Comparison of ENCODE assay signal across 3 cellular contexts in genomic region chr12:44960856-44961255, GRCh38.
TF ChIP-seq lines count a peak whose summit lies in the region.

No MANE protein-coding gene starts in this region.

TF ChIP-seq in SK-N-SH treated with all-trans-retinoic acid at 6 μM for 48 hours, 23 proteins besides CTCF, POLR2A, EP300 and RAD21 (continued from another document):
- TF ChIP-seq SNAI2 (CRISPR knock-in tag; IDR thresholded peaks at IDR 0.05) (no peak), ZNF565 (CRISPR knock-in tag; conservative IDR thresholded peaks at IDR 0.05; ENCODE audit: low read depth) (no peak), ESRRG (CRISPR knock-in tag; IDR thresholded peaks at IDR 0.05) (no peak), POU6F1 (CRISPR knock-in tag; IDR thresholded peaks at IDR 0.05; ENCODE audit: borderline replicate concordance, low read depth) (no peak), RARB (CRISPR knock-in tag; IDR thresholded peaks at IDR 0.05) (no peak), OSR1 (CRISPR knock-in tag; IDR thresholded peaks at IDR 0.05) (no peak), ZFP30 (CRISPR knock-in tag; IDR thresholded peaks at IDR 0.05) (no peak), PATZ1 (CRISPR knock-in tag; IDR thresholded peaks at IDR 0.05; ENCODE audit: borderline replicate concordance) (no peak), TCF4 (CRISPR knock-in tag; IDR thresholded peaks at IDR 0.05; ENCODE audit: borderline replicate concordance) (no peak), CREB5 (CRISPR knock-in tag; IDR thresholded peaks at IDR 0.05; ENCODE audit: low read depth) (no peak), ARNTL (CRISPR knock-in tag; IDR thresholded peaks at IDR 0.05; ENCODE audit: borderline replicate concordance, low read depth) (no peak)

TF ChIP-seq in SK-N-SH, 30 proteins besides CTCF, POLR2A, EP300 and RAD21:
- TF ChIP-seq PBX3 (IDR thresholded peaks at IDR 0.05) = no peak
- TF ChIP-seq MXI1 (IDR thresholded peaks at IDR 0.05; ENCODE audit: low read depth, low read length) = no peak
- no peak for TF ChIP-seq JUND (IDR thresholded peaks at IDR 0.05)
- no peak for TF ChIP-seq FOXJ3 (CRISPR knock-in tag; IDR thresholded peaks at IDR 0.05)
- TF ChIP-seq ZBTB33 (IDR thresholded peaks at IDR 0.05; ENCODE audit: borderline replicate concordance, low read depth) = no peak
- TF ChIP-seq USF2 (IDR thresholded peaks at IDR 0.05; ENCODE audit: borderline replicate concordance, low read depth, low read length) = no peak
- no peak for TF ChIP-seq REST (IDR thresholded peaks at IDR 0.05; ENCODE audit: low read depth, low read length)
- TF ChIP-seq RFX5 (IDR thresholded peaks at IDR 0.05; ENCODE audit: low read length) = no peak
- no peak for TF ChIP-seq SMC3 (IDR thresholded peaks at IDR 0.05; ENCODE audit: low read depth, low read length)
- no peak for TF ChIP-seq NFIC (IDR thresholded peaks at IDR 0.05; ENCODE audit: borderline replicate concordance)
- no peak for TF ChIP-seq FOXM1 (IDR thresholded peaks at IDR 0.05; ENCODE audit: low read depth)
- TF ChIP-seq USF1 (IDR thresholded peaks at IDR 0.05; ENCODE audit: borderline replicate concordance, low read depth) = no peak
- no peak for TF ChIP-seq YY1 (IDR thresholded peaks at IDR 0.05; ENCODE audit: low read depth)
- no peak for TF ChIP-seq EZH2phosphoT487 (IDR thresholded peaks at IDR 0.05; ENCODE audit: borderline replicate concordance, low read depth)
- TF ChIP-seq RCOR1 (IDR thresholded peaks at IDR 0.05; ENCODE audit: low read length) = no peak
- no peak for TF ChIP-seq TCF12 (IDR thresholded peaks at IDR 0.05)
TF ChIP-seq in SK-N-SH: peak in this region for 0.

TF ChIP-seq in K562, 482 proteins besides CTCF, POLR2A, EP300 and RAD21 (continued from another document):
- TF ChIP-seq GMEB1 (CRISPR knock-in tag; IDR thresholded peaks at IDR 0.05) = no peak
- TF ChIP-seq SETDB1 (IDR thresholded peaks at IDR 0.05; ENCODE audit: low read length) = no peak
- TF ChIP-seq PURB (CRISPR knock-in tag; IDR thresholded peaks at IDR 0.05; ENCODE audit: low read depth) = no peak
- no peak for TF ChIP-seq ZNF431 (CRISPR knock-in tag; IDR thresholded peaks at IDR 0.05)
- no peak for TF ChIP-seq ZNF3 (CRISPR knock-in tag; IDR thresholded peaks at IDR 0.05)
- no peak for TF ChIP-seq ZNF57 (CRISPR knock-in tag; IDR thresholded peaks at IDR 0.05)
- no peak for TF ChIP-seq ZNF232 (CRISPR knock-in tag; IDR thresholded peaks at IDR 0.05)
- TF ChIP-seq EP400 (IDR thresholded peaks at IDR 0.05) = no peak
- no peak for TF ChIP-seq TOE1 (IDR thresholded peaks at IDR 0.05; ENCODE audit: borderline replicate concordance)
- no peak for TF ChIP-seq TOE1 (CRISPR knock-in tag; IDR thresholded peaks at IDR 0.05; ENCODE audit: borderline replicate concordance, low read depth)
- TF ChIP-seq CBFB (CRISPR knock-in tag; IDR thresholded peaks at IDR 0.05) = no peak
- TF ChIP-seq E2F5 (CRISPR knock-in tag; IDR thresholded peaks at IDR 0.05) = no peak
- TF ChIP-seq NFE2L1 (tag; IDR thresholded peaks at IDR 0.05; ENCODE audit: borderline replicate concordance, low read depth) = no peak
- TF ChIP-seq BRD9 (IDR thresholded peaks at IDR 0.05; ENCODE audit: low read depth, partially characterized antibody) = no peak
- no peak for TF ChIP-seq EWSR1 (IDR thresholded peaks at IDR 0.05; ENCODE audit: borderline replicate concordance, low read depth, partially characterized antibody)
- TF ChIP-seq ZNF395 (CRISPR knock-in tag; IDR thresholded peaks at IDR 0.05) = no peak
- TF ChIP-seq ZNF316 (IDR thresholded peaks at IDR 0.05) = no peak
- no peak for TF ChIP-seq PHF8 (IDR thresholded peaks at IDR 0.05; ENCODE audit: borderline replicate concordance, low read length)
- no peak for TF ChIP-seq IRF2 (CRISPR knock-in tag; IDR thresholded peaks at IDR 0.05)
- no peak for TF ChIP-seq ZNF77 (CRISPR knock-in tag; IDR thresholded peaks at IDR 0.05)
